1 cellular context compared by ENCODE assay signal in the genomic region with DNA sequence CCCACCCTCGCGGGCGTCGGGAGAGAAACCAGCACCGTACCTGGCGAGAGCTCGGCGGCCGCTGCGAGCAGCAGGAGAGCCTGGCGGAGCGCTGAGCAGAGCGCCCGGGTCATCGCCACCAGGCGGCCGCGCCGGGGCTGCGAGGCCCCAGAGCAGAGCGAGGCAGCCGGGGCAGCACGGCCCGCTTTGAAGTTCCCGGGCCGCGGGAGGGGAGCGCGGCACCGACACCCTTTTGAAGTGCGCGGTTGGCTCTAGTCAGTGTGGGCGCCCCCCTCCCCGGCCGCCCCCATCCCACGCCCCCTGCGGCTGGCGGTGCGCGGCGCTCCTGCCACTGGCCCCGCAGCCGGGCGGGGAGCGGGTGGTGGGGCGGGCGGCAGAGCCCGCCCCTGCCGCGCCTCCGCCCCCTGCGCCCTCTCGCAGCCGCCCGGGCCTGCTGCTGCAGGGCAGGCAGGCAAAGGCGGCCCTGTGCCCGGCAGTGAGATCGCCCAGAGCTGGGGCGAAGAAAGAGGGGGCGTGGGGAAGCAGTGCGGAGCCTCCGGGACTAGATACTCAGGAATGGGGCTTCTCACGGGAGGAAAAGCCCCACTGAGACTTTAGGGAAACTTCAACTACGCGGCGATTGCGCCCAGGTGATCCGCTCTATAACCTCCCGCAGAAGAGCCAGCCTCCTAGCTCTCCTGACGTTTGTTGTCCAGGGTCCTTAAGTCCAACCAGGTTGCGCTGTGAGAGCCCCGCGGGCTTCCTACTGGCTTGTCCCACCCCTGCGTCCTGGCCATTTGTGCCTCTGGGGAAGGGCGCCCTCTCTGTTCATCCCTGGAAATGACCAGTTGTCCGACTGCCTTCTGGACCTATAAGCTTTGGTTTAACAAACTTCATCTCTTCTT.
TF ChIP-seq lines count a peak whose summit lies in the region.

Gene ACVR1C (minus strand): TSS at position 333 of the 884 bp plus-strand sequence. CDS start 220 bp downstream, at position 113.

TF ChIP-seq in HepG2, 621 proteins besides CTCF, POLR2A, EP300 and RAD21 (continued from another document and continues in another):
- TF ChIP-seq, protein P1, sequence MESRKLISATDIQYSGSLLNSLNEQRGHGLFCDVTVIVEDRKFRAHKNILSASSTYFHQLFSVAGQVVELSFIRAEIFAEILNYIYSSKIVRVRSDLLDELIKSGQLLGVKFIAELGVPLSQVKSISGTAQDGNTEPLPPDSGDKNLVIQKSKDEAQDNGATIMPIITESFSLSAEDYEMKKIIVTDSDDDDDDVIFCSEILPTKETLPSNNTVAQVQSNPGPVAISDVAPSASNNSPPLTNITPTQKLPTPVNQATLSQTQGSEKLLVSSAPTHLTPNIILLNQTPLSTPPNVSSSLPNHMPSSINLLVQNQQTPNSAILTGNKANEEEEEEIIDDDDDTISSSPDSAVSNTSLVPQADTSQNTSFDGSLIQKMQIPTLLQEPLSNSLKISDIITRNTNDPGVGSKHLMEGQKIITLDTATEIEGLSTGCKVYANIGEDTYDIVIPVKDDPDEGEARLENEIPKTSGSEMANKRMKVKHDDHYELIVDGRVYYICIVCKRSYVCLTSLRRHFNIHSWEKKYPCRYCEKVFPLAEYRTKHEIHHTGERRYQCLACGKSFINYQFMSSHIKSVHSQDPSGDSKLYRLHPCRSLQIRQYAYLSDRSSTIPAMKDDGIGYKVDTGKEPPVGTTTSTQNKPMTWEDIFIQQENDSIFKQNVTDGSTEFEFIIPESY (CRISPR knock-in tag; IDR thresholded peaks at IDR 0.05): no peak
- TF ChIP-seq ATAD3A (CRISPR knock-in tag; IDR thresholded peaks at IDR 0.05): no peak
- no peak for TF ChIP-seq ZNF737 (CRISPR knock-in tag; IDR thresholded peaks at IDR 0.05; ENCODE audit: borderline replicate concordance)
- TF ChIP-seq, protein P2, sequence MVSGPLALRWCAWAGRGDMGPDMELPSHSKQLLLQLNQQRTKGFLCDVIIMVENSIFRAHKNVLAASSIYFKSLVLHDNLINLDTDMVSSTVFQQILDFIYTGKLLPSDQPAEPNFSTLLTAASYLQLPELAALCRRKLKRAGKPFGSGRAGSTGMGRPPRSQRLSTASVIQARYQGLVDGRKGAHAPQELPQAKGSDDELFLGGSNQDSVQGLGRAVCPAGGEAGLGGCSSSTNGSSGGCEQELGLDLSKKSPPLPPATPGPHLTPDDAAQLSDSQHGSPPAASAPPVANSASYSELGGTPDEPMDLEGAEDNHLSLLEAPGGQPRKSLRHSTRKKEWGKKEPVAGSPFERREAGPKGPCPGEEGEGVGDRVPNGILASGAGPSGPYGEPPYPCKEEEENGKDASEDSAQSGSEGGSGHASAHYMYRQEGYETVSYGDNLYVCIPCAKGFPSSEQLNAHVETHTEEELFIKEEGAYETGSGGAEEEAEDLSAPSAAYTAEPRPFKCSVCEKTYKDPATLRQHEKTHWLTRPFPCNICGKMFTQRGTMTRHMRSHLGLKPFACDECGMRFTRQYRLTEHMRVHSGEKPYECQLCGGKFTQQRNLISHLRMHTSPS (CRISPR knock-in tag; IDR thresholded peaks at IDR 0.05; ENCODE audit: low read depth): no peak
- TF ChIP-seq MAFF (IDR thresholded peaks at IDR 0.05; ENCODE audit: low read depth, low read length): no peak
- no peak for TF ChIP-seq ZBTB4 (CRISPR knock-in tag; IDR thresholded peaks at IDR 0.05; ENCODE audit: borderline replicate concordance)
- TF ChIP-seq REL (CRISPR knock-in tag; conservative IDR thresholded peaks at IDR 0.05): peak; percentile 74; the same call in 1 of the 2 replicates
- TF ChIP-seq, protein P3, sequence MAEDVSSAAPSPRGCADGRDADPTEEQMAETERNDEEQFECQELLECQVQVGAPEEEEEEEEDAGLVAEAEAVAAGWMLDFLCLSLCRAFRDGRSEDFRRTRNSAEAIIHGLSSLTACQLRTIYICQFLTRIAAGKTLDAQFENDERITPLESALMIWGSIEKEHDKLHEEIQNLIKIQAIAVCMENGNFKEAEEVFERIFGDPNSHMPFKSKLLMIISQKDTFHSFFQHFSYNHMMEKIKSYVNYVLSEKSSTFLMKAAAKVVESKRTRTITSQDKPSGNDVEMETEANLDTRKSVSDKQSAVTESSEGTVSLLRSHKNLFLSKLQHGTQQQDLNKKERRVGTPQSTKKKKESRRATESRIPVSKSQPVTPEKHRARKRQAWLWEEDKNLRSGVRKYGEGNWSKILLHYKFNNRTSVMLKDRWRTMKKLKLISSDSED (CRISPR knock-in tag; IDR thresholded peaks at IDR 0.05): no peak
- no peak for TF ChIP-seq BRD4 (CRISPR knock-in tag; IDR thresholded peaks at IDR 0.05)
- TF ChIP-seq ZNF678 (CRISPR knock-in tag; IDR thresholded peaks at IDR 0.05): no peak
- TF ChIP-seq ZNF562 (CRISPR knock-in tag; IDR thresholded peaks at IDR 0.05; ENCODE audit: borderline replicate concordance): peak; percentile 66; the same call in 1 of the 2 replicates
- TF ChIP-seq, protein P4, sequence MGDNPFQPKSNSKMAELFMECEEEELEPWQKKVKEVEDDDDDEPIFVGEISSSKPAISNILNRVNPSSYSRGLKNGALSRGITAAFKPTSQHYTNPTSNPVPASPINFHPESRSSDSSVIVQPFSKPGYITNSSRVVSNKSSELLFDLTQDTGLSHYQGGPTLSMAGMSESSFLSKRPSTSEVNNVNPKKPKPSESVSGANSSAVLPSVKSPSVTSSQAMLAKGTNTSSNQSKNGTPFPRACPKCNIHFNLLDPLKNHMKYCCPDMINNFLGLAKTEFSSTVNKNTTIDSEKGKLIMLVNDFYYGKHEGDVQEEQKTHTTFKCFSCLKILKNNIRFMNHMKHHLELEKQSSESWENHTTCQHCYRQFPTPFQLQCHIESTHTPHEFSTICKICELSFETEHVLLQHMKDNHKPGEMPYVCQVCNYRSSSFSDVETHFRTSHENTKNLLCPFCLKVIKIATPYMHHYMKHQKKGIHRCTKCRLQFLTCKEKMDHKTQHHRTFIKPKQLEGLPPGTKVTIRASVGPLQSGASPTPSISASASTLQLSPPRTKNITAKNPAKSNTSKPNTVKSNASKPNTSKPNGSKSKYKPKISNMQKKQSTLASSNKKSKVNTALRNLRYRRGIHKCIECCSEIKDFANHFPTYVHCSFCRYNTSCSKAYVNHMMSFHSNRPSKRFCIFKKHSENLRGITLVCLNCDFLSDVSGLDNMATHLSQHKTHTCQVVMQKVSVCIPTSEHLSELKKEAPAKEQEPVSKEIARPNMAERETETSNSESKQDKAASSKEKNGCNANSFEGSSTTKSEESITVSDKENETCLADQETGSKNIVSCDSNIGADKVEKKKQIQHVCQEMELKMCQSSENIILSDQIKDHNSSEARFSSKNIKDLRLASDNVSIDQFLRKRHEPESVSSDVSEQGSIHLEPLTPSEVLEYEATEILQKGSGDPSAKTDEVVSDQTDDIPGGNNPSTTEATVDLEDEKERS (CRISPR knock-in tag; IDR thresholded peaks at IDR 0.05): no peak
- no peak for TF ChIP-seq NR2F1 (CRISPR knock-in tag; IDR thresholded peaks at IDR 0.05)
- TF ChIP-seq PBX2 (CRISPR knock-in tag; IDR thresholded peaks at IDR 0.05): no peak
- no peak; the same call in 1 of the 2 replicates for TF ChIP-seq KMT2B (CRISPR knock-in tag; IDR thresholded peaks at IDR 0.05)
- TF ChIP-seq FOXJ3 (CRISPR knock-in tag; IDR thresholded peaks at IDR 0.05; ENCODE audit: borderline replicate concordance): 0 out of 2 replicates have a peak, but pooled peaks have one; percentile 41
- TF ChIP-seq ZNF24 (IDR thresholded peaks at IDR 0.05): no peak
- TF ChIP-seq MBNL3 (CRISPR knock-in tag; conservative IDR thresholded peaks at IDR 0.05): no peak
- TF ChIP-seq, protein P5, sequence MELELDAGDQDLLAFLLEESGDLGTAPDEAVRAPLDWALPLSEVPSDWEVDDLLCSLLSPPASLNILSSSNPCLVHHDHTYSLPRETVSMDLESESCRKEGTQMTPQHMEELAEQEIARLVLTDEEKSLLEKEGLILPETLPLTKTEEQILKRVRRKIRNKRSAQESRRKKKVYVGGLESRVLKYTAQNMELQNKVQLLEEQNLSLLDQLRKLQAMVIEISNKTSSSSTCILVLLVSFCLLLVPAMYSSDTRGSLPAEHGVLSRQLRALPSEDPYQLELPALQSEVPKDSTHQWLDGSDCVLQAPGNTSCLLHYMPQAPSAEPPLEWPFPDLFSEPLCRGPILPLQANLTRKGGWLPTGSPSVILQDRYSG (CRISPR knock-in tag; IDR thresholded peaks at IDR 0.05): no peak
- TF ChIP-seq ZNF761 (CRISPR knock-in tag; conservative IDR thresholded peaks at IDR 0.05): no peak
- no peak for TF ChIP-seq ZNF615 (CRISPR knock-in tag; IDR thresholded peaks at IDR 0.05; ENCODE audit: borderline replicate concordance)
- TF ChIP-seq RARG (CRISPR knock-in tag; IDR thresholded peaks at IDR 0.05; ENCODE audit: low read depth): no peak
- TF ChIP-seq TAF15 (IDR thresholded peaks at IDR 0.05; ENCODE audit: low read depth, low read length, poor library complexity, severe bottlenecking): no peak
- no peak for TF ChIP-seq ZNF234 (CRISPR knock-in tag; conservative IDR thresholded peaks at IDR 0.05)
- TF ChIP-seq KDM1A (CRISPR knock-in tag; IDR thresholded peaks at IDR 0.05): no peak
- no peak for TF ChIP-seq ZSCAN29 (CRISPR knock-in tag; conservative IDR thresholded peaks at IDR 0.05)
- TF ChIP-seq SNAI1 (CRISPR knock-in tag; IDR thresholded peaks at IDR 0.05; ENCODE audit: borderline replicate concordance): no peak
- TF ChIP-seq ZNF501 (CRISPR knock-in tag; IDR thresholded peaks at IDR 0.05): peak; percentile 56
- no peak for TF ChIP-seq ZNF10 (CRISPR knock-in tag; IDR thresholded peaks at IDR 0.05; ENCODE audit: borderline replicate concordance, low read depth)
- TF ChIP-seq ZNF143 (CRISPR knock-in tag; IDR thresholded peaks at IDR 0.05): no peak
- TF ChIP-seq ZNF639 (CRISPR knock-in tag; conservative IDR thresholded peaks at IDR 0.05): no peak
- peak; percentile 47; the same call in 1 of the 2 replicates for TF ChIP-seq HOXA3 (CRISPR knock-in tag; IDR thresholded peaks at IDR 0.05)
